15 cellular contexts compared by ENCODE assay signal in genomic region chr16:75198135-75198600, GRCh38. TPM values are rescaled to one million over a fixed set of nuclear protein-coding genes. Genes with fewer than 3 reads are reported as not detected.
A peak's percentile ranks its signal among the peaks of the same experiment; 100 is the strongest.
DNase-seq lines count a peak whose midpoint lies in the region; ATAC-seq and TF ChIP-seq lines count a peak whose summit lies in the region.
"Had no signal": no experiment of that assay in that cellular context is flagged by ENCODE, and none has a peak within 500 bp of the region (broad histone marks: within the 10 kb centered on the region; RNA-seq: fewer than 3 reads in every experiment).

No MANE protein-coding gene starts in this region.

- H3K36me3 Mint-ChIP-seq in type B pancreatic cell, result no peaks in the 10 kb centered on the region
- H3K36me3 Mint-ChIP-seq: stimulated activated naive B cell treated with anti-CD40 and anti-IgM and Interleukin-4, amounts not matched to agents 10 μg/mL and 1 μg/mL and 100 μg/mL, for 72 hours had no signal

- H3K4me3 Mint-ChIP-seq in type B pancreatic cell, result no peak overlapping the region
- H3K4me3 Mint-ChIP-seq: activated T-cell treated with anti-CD3 and anti-CD28 coated beads, Interleukin-2, amount 50 U/mL, for 72 hours; stimulated activated naive B cell treated with anti-CD40 and anti-IgM and Interleukin-4, amounts not matched to agents 10 μg/mL and 1 μg/mL and 100 μg/mL, for 72 hours had no signal

- peaks cover 4% of the 10 kb centered on the region for H3K27me3 Mint-ChIP-seq in type B pancreatic cell

- peaks cover 10% of the 10 kb centered on the region for H3K4me1 Mint-ChIP-seq in type B pancreatic cell (ENCODE audit: unreplicated experiment)

- no peak for TF ChIP-seq CTCF in fibroblast of mammary gland (conservative IDR thresholded peaks at IDR 0.05; ENCODE audit: control insufficient read depth, insufficient read depth, low read depth, low read length)
- TF ChIP-seq CTCF in retinal pigment epithelial cell (conservative IDR thresholded peaks at IDR 0.05; ENCODE audit: low read depth, low read length), result no peak
- TF ChIP-seq CTCF in type B pancreatic cell (conservative IDR thresholded peaks at IDR 0.05), result no peak

- no peak for ATAC-seq in HG03469 (IDR thresholded peaks at IDR 0.05; ENCODE audit: unreplicated experiment)
- ATAC-seq: activated T-cell treated with anti-CD3 and anti-CD28 coated beads, Interleukin-2, amount 50 U/mL, for 72 hours; stimulated activated naive B cell treated with anti-CD40 and anti-IgM and Interleukin-4, amounts not matched to agents 10 μg/mL and 1 μg/mL and 100 μg/mL, for 72 hours had no signal

- peak; percentile 60 for DNase-seq in EH (ENCODE audit: low read depth)
- DNase-seq in NCI-H69 (lab: John Stamatoyannopoulos, UW), result peak; percentile 20
- peak; percentile 61 for DNase-seq in fibroblast of mammary gland (ENCODE audit: low read depth)
- no peak for DNase-seq in retinal pigment epithelial cell (ENCODE audit: low read depth)
- no peak for DNase-seq in anterior cingulate cortex (lab: John Stamatoyannopoulos, UW)
- no peak for DNase-seq in type B pancreatic cell (ENCODE audit: extremely low spot score, unreplicated experiment)
- DNase-seq: activated CD4-positive, CD25-positive, alpha-beta regulatory T cell treated with anti-CD3 and anti-CD28 coated beads, Interleukin-2, amount 50 U/mL, for 72 hours; activated T-cell treated with anti-CD3 and anti-CD28 coated beads, Interleukin-2, amount 50 U/mL, for 72 hours; DND-41; NCI-H510A; nucleus accumbens; stimulated activated naive B cell treated with anti-CD40 and anti-IgM and Interleukin-4, amounts not matched to agents 10 μg/mL and 1 μg/mL and 100 μg/mL, for 72 hours had no signal

- H3K4me3 ChIP-seq in fibroblast of mammary gland (ENCODE audit: control insufficient read depth, low read depth, low read length) (peak overlapping the region; percentile 35), retinal pigment epithelial cell (ENCODE audit: low read length) (peak overlapping the region; percentile 10)
- H3K4me3 ChIP-seq: esophagus muscularis mucosa had no signal

- no peak overlapping the region for H3K27ac Mint-ChIP-seq in type B pancreatic cell
- H3K27ac Mint-ChIP-seq: activated T-cell treated with anti-CD3 and anti-CD28 coated beads, Interleukin-2, amount 50 U/mL, for 72 hours; stimulated activated naive B cell treated with anti-CD40 and anti-IgM and Interleukin-4, amounts not matched to agents 10 μg/mL and 1 μg/mL and 100 μg/mL, for 72 hours had no signal

- no peaks in the 10 kb centered on the region for H3K9me3 Mint-ChIP-seq in type B pancreatic cell
- H3K9me3 Mint-ChIP-seq: activated T-cell treated with anti-CD3 and anti-CD28 coated beads, Interleukin-2, amount 50 U/mL, for 72 hours; stimulated activated naive B cell treated with anti-CD40 and anti-IgM and Interleukin-4, amounts not matched to agents 10 μg/mL and 1 μg/mL and 100 μg/mL, for 72 hours had no signal

RNA-seq across cellular contexts. Expression of gene CTRB2, which starts 8.8 kb away (rescaled TPM):
- not detected in 2 replicates for total RNA-seq in type B pancreatic cell (ENCODE audit: low replicate concordance)
- total RNA-seq: activated T-cell treated with anti-CD3 and anti-CD28 coated beads, Interleukin-2, amount 50 U/mL, for 72 hours; esophagus muscularis mucosa; SK-MEL-5 had no signal

RNA-seq across cellular contexts. Expression of gene CTRB1, which starts 20.6 kb away (rescaled TPM):
- not detected in 2 replicates for total RNA-seq in type B pancreatic cell (ENCODE audit: low replicate concordance)
- total RNA-seq: activated T-cell treated with anti-CD3 and anti-CD28 coated beads, Interleukin-2, amount 50 U/mL, for 72 hours; esophagus muscularis mucosa; SK-MEL-5 had no signal

RNA-seq across cellular contexts. Expression of gene ZFP1, which starts 49.8 kb away (rescaled TPM):
- 10.0 and 19.8 TPM in 2 replicates for total RNA-seq in type B pancreatic cell (ENCODE audit: low replicate concordance)

RNA-seq across cellular contexts. Expression of gene BCAR1, which starts 53.3 kb away (rescaled TPM):
- 67.2 and 73.0 TPM in 2 replicates for total RNA-seq in type B pancreatic cell (ENCODE audit: low replicate concordance)

Comparison
In these comparisons a context has a peak if more than half of its experiments do, and no peak if none do; other contexts are left out.
1. DNase-seq: peak in EH (single experiment), NCI-H69 (single experiment) and fibroblast of mammary gland (single experiment); none in retinal pigment epithelial cell (single experiment), anterior cingulate cortex (0 of 58) and type B pancreatic cell (single experiment).